8 cellular contexts compared by ENCODE assay signal in genomic region chr1:8816831-8817412, GRCh38. TPM values are rescaled to one million over a fixed set of nuclear protein-coding genes. Genes with fewer than 3 reads are reported as not detected.
DNase-seq lines count a peak whose midpoint lies in the region; FAIRE-seq and TF ChIP-seq lines count a peak whose summit lies in the region.

No MANE protein-coding gene starts in this region.

- no peaks in the 10 kb centered on the region for H3K9me3 ChIP-seq in mammary epithelial cell (replicated peaks; ENCODE audit: insufficient read depth, low read length)

- H3K27me3 Mint-ChIP-seq in HFFc6 (ENCODE audit: insufficient read depth), result peaks cover 6% of the 10 kb centered on the region

- peak overlapping the region; percentile 91 for H3K4me3 Mint-ChIP-seq in HFFc6

- no peaks in the 10 kb centered on the region for H3K27me3 ChIP-seq in GM06990 (replicated peaks; ENCODE audit: control insufficient read depth, insufficient read depth, low read length)
- H3K27me3 ChIP-seq in mammary epithelial cell (ENCODE audit: insufficient read depth, low read length), result no peaks in the 10 kb centered on the region

- peak overlapping the region; percentile 87 for H2AFZ ChIP-seq in mammary epithelial cell (ENCODE audit: low read depth, low read length)

- H3K9ac ChIP-seq in mammary epithelial cell (ENCODE audit: insufficient read depth, low read length), result peak overlapping the region; percentile 92

- no peak for FAIRE-seq in H54 (lab: Jason Lieb, UNC)

- H3K36me3 Mint-ChIP-seq in HFFc6 (ENCODE audit: low read depth), result no peaks in the 10 kb centered on the region

- intact Hi-C loops in mammary epithelial cell (cut with micrococcal nuclease), result no loop called here

- TF ChIP-seq POLR2A in H54 (IDR thresholded peaks at IDR 0.05; ENCODE audit: low read depth, low read length), result no peak

- H3K4me1 ChIP-seq in mammary epithelial cell (ENCODE audit: insufficient read depth, low read length), result peaks cover 38% of the 10 kb centered on the region

- no peaks in the 10 kb centered on the region for H4K20me1 ChIP-seq in mammary epithelial cell (ENCODE audit: insufficient read depth, low read length)

- in situ Hi-C loops in mammary epithelial cell (cut with MboI; ENCODE audit: low sequenced_read_pairs in 2 of 2), result no loop called here

- peak overlapping the region; percentile 96 for H3K4me3 ChIP-seq in GM06990 (replicated peaks; ENCODE audit: low read depth, low read length)
- H3K4me3 ChIP-seq in mammary epithelial cell (replicated peaks in 1 of 3; ENCODE audit: insufficient read depth in 1 of 3, low read depth in 2 of 3, low read length in 3 of 3), result peak overlapping the region; percentile 81 to 94 (median 85)

- TF ChIP-seq CTCF in GM06990 (IDR thresholded peaks at IDR 0.05; ENCODE audit: insufficient read depth, low read length, poor library complexity, severe bottlenecking), result no peak
- no peak for TF ChIP-seq CTCF in HFFc6 (IDR thresholded peaks at IDR 0.05)
- no peak for TF ChIP-seq CTCF in mammary epithelial cell (conservative IDR thresholded peaks at IDR 0.05 in 1 of 2, IDR thresholded peaks at IDR 0.05 in 1 of 2; ENCODE audit: extremely low read depth in 1 of 2, insufficient read depth in 1 of 2, low read depth in 1 of 2, low read length in 2 of 2)

- peak; percentile 53 for DNase-seq in GM06990 (ENCODE audit: extremely low read depth, insufficient read length)
- DNase-seq in HFFc6, result peak; percentile 4
- DNase-seq in T-helper 1 cell, result peak in 4 of 5 donors; percentile 5 to 13 (median 9)
- DNase-seq in mammary epithelial cell, result peak; percentile 36
- peak; percentile 34 for DNase-seq in kidney glomerular epithelial cell (lab: John Stamatoyannopoulos, UW)
- peak; percentile 27 to 29 for DNase-seq in stimulated activated CD4-positive, alpha-beta T cell treated with anti-CD3 and anti-CD28 coated beads, Interleukin-2, amount 100 ng/mL, for 24 hours
- no peak for DNase-seq in GM19240 (ENCODE audit: insufficient read length, low spot score)
- DNase-seq in H54 (ENCODE audit: insufficient read length, low spot score), result no peak

- dilution Hi-C loops in mammary epithelial cell (cut with HindIII; ENCODE audit: low sequenced_read_pairs), result no loop called here

- H3K79me2 ChIP-seq in mammary epithelial cell (ENCODE audit: insufficient read depth, low read length), result peaks cover 51% of the 10 kb centered on the region

- H3K27ac ChIP-seq in mammary epithelial cell (ENCODE audit: insufficient read depth, low read depth, low read length), result peak overlapping the region; percentile 85

- H3K4me2 ChIP-seq in mammary epithelial cell (ENCODE audit: insufficient read depth, low read depth, low read length), result peak overlapping the region; percentile 97

- H3K27ac Mint-ChIP-seq in HFFc6, result peak overlapping the region; percentile 87

- H3K36me3 ChIP-seq in GM06990 (ENCODE audit: control insufficient read depth, insufficient read depth, low read length) (no peaks in the 10 kb centered on the region), mammary epithelial cell (ENCODE audit: insufficient read depth, low read length) (no peaks in the 10 kb centered on the region)

- 3% methylated on average over 14 of the region's 41 CpGs for WGBS in mammary epithelial cell (ENCODE audit: low coverage, missing lambda C conversion rate)

- TSS peak; percentile 48 for BruUV-seq in mammary epithelial cell (replicated peaks; lab: Mats Ljungman, UMichigan)

- no peaks in the 10 kb centered on the region for H3K9me3 Mint-ChIP-seq in HFFc6

- CTCF ChIA-PET in mammary epithelial cell (lab: Charles Lee; ENCODE audit: low non-redundant PET), result interaction anchor here (1.0 kb wide), 1 partner anchor 32 kb away, joined by 8 read pairs; no protein-coding TSS in a partner anchor

- peaks cover 65% of the 10 kb centered on the region for H3K4me1 Mint-ChIP-seq in HFFc6 (ENCODE audit: low read depth)

RNA-seq across cellular contexts. Expression of gene RERE, which starts 0.5 kb away (rescaled TPM):
- total RNA-seq in HFFc6 (2021; fragmentation: NEBNext Ultra II Directional; extraction: Animal tissue kit (Norgen Biotek cat#: 25700)), result 10 to 100 TPM; 36.5 to 41.6 (median 37.5) TPM
- 10 to 100 TPM; 20.7 to 48.4 TPM for total RNA-seq in mammary epithelial cell
- polyA plus RNA-seq in mammary epithelial cell, result 2.1 TPM
- 116 TPM for polyA minus RNA-seq in mammary epithelial cell

Comparison
In these comparisons a context has a peak if more than half of its experiments do, and no peak if none do; other contexts are left out.
1. DNase-seq: peak in GM06990 (single experiment), HFFc6 (single experiment), T-helper 1 cell (4 of 5), mammary epithelial cell (single experiment), kidney glomerular epithelial cell (single experiment) and stimulated activated CD4-positive, alpha-beta T cell treated with anti-CD3 and anti-CD28 coated beads, Interleukin-2, amount 100 ng/mL, for 24 hours (2 of 2); none in GM19240 (single experiment) and H54 (single experiment).